In the genomic region with DNA sequence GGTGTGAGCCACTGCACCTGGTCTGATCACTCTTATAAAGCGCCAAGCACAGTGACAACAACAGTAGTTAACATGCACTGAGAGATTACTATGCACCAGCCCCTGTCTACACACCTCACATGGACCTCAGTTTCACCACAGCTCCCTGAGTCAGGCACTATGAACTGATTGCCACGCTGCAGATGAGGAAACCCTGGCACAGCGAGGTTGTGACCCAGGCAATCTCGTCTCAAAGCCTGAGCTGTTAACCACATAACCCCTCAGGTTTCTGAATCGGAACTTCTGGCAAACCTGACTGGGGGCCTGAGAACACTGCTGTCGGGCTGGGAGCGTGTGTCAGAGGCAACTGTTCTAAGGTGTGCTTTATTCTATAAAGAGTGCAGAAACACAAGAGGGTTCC, we compare ENCODE assay signal across 1 cellular context.
TF ChIP-seq lines count a peak whose summit lies in the region.

No MANE protein-coding gene starts in this region.

TF ChIP-seq in WTC11, 78 proteins besides CTCF, POLR2A, EP300 and RAD21 (continued from another document):
- TF ChIP-seq, protein P1, sequence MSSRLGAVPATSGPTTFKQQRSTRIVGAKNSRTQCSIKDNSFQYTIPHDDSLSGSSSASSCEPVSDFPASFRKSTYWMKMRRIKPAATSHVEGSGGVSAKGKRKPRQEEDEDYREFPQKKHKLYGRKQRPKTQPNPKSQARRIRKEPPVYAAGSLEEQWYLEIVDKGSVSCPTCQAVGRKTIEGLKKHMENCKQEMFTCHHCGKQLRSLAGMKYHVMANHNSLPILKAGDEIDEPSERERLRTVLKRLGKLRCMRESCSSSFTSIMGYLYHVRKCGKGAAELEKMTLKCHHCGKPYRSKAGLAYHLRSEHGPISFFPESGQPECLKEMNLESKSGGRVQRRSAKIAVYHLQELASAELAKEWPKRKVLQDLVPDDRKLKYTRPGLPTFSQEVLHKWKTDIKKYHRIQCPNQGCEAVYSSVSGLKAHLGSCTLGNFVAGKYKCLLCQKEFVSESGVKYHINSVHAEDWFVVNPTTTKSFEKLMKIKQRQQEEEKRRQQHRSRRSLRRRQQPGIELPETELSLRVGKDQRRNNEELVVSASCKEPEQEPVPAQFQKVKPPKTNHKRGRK (CRISPR knock-in tag; IDR thresholded peaks at IDR 0.05; ENCODE audit: borderline replicate concordance) = no peak
- TF ChIP-seq GRHL2 (CRISPR knock-in tag; IDR thresholded peaks at IDR 0.05; ENCODE audit: insufficient replicate concordance, severe bottlenecking) = no peak
- TF ChIP-seq ZNF396 (CRISPR knock-in tag; IDR thresholded peaks at IDR 0.05; ENCODE audit: borderline replicate concordance) = no peak
- TF ChIP-seq ESRRA (CRISPR knock-in tag; IDR thresholded peaks at IDR 0.05; ENCODE audit: borderline replicate concordance) = no peak
- TF ChIP-seq, protein P2, sequence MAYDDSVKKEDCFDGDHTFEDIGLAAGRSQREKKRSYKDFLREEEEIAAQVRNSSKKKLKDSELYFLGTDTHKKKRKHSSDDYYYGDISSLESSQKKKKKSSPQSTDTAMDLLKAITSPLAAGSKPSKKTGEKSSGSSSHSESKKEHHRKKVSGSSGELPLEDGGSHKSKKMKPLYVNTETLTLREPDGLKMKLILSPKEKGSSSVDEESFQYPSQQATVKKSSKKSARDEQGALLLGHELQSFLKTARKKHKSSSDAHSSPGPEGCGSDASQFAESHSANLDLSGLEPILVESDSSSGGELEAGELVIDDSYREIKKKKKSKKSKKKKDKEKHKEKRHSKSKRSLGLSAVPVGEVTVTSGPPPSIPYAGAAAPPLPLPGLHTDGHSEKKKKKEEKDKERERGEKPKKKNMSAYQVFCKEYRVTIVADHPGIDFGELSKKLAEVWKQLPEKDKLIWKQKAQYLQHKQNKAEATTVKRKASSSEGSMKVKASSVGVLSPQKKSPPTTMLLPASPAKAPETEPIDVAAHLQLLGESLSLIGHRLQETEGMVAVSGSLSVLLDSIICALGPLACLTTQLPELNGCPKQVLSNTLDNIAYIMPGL (CRISPR knock-in tag; IDR thresholded peaks at IDR 0.05) = no peak
- TF ChIP-seq CREM (CRISPR knock-in tag; IDR thresholded peaks at IDR 0.05) = no peak
